In the genomic region with DNA sequence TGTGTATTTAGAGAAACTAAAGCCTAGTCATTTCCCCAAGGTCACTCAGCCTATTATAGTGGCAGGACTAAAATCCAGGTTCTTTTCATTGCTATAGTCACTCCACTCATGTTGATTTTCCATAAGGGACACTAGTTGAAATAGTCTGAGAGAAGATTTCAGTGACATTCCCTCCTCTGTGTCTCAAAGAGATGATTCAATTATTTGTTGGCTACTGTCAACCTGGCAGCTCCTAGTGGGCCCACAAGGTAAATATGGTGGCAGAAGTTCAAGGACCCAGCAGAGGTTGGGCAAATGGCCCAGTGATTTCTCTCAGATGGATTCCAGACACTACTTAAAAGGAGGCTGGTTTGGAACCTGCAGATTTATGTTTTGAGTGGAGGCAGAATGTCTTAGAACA, we compare ENCODE assay signal across 17 cellular contexts.
"Had no signal": no experiment of that assay in that cellular context is flagged by ENCODE, and none has a peak within 500 bp of the region (broad histone marks: within the 10 kb centered on the region; RNA-seq: fewer than 3 reads in every experiment).

No MANE protein-coding gene starts in this region.

- H3K27ac ChIP-seq: brain microvascular endothelial cell, foreskin keratinocyte, transverse colon, WERI-Rb-1 had no signal

- DNase-seq: activated CD4-positive, alpha-beta T cell treated with anti-CD3 and anti-CD28 coated beads for 36 hours; activated CD8-positive, alpha-beta memory T cell treated with anti-CD3 and anti-CD28 coated beads, Interleukin-2, amount 50 U/mL, for 4 hours; activated CD8-positive, alpha-beta T cell treated with anti-CD3 and anti-CD28 coated beads for 36 hours; activated naive CD4-positive, alpha-beta T cell; activated naive CD8-positive, alpha-beta T cell treated with anti-CD3 and anti-CD28 coated beads, Interleukin-2, amount 10 ng/mL, durations not matched to agents 7 days and 5 days; anterior cingulate cortex; brain microvascular endothelial cell; effector memory CD4-positive, alpha-beta T cell; foreskin keratinocyte; glutamatergic neuron; stimulated activated CD4-positive, alpha-beta T cell treated with anti-CD3 and anti-CD28 coated beads, Interleukin-2, amount 100 ng/mL, for 48 hours; T-cell; transverse colon; WERI-Rb-1 had no signal

- H3K4me3 ChIP-seq: transverse colon had no signal

- ATAC-seq: activated CD4-positive, alpha-beta T cell treated with anti-CD3 and anti-CD28 coated beads for 36 hours; activated CD8-positive, alpha-beta T cell treated with anti-CD3 and anti-CD28 coated beads for 36 hours; foreskin keratinocyte; natural killer cell treated with Interleukin-12 subunit alpha and Interleukin-12 subunit beta and Interleukin-15 and Interleukin-18, amount 100 ng/mL, for 72 hours; stimulated activated memory B cell treated with anti-CD40 and anti-IgM and Interleukin-4, amounts not matched to agents 10 μg/mL and 1 μg/mL and 100 μg/mL, for 72 hours; T-cell had no signal

- H3K9me3 Mint-ChIP-seq: activated CD8-positive, alpha-beta T cell treated with anti-CD3 and anti-CD28 coated beads for 36 hours; activated naive CD8-positive, alpha-beta T cell treated with anti-CD3 and anti-CD28 coated beads, Interleukin-2, amount 10 ng/mL, durations not matched to agents 7 days and 5 days; dendritic cell treated with granulocyte-macrophage colony-stimulating factor and Interleukin-4, amounts not matched to agents 40 ng/mL and 50 ng/mL, for 4 days; natural killer cell treated with Interleukin-12 subunit alpha and Interleukin-12 subunit beta and Interleukin-15 and Interleukin-18, amount 100 ng/mL, for 72 hours; stimulated activated memory B cell treated with anti-CD40 and anti-IgM and Interleukin-4, amounts not matched to agents 10 μg/mL and 1 μg/mL and 100 μg/mL, for 72 hours; T-cell had no signal

- H3K36me3 Mint-ChIP-seq: natural killer cell treated with Interleukin-12 subunit alpha and Interleukin-12 subunit beta and Interleukin-15 and Interleukin-18, amount 100 ng/mL, for 72 hours had no signal

- H3K27me3 Mint-ChIP-seq: activated CD4-positive, alpha-beta T cell treated with anti-CD3 and anti-CD28 coated beads for 36 hours; activated CD8-positive, alpha-beta T cell treated with anti-CD3 and anti-CD28 coated beads for 36 hours; activated naive CD8-positive, alpha-beta T cell treated with anti-CD3 and anti-CD28 coated beads, Interleukin-2, amount 10 ng/mL, durations not matched to agents 7 days and 5 days; dendritic cell treated with granulocyte-macrophage colony-stimulating factor and Interleukin-4, amounts not matched to agents 40 ng/mL and 50 ng/mL, for 4 days; natural killer cell treated with Interleukin-12 subunit alpha and Interleukin-12 subunit beta and Interleukin-15 and Interleukin-18, amount 100 ng/mL, for 72 hours; stimulated activated memory B cell treated with anti-CD40 and anti-IgM and Interleukin-4, amounts not matched to agents 10 μg/mL and 1 μg/mL and 100 μg/mL, for 72 hours; T-cell had no signal

- H3K27me3 ChIP-seq: brain microvascular endothelial cell, foreskin keratinocyte, transverse colon had no signal

- H3K4me3 Mint-ChIP-seq: activated CD4-positive, alpha-beta T cell treated with anti-CD3 and anti-CD28 coated beads for 36 hours; activated CD8-positive, alpha-beta T cell treated with anti-CD3 and anti-CD28 coated beads for 36 hours; activated naive CD8-positive, alpha-beta T cell treated with anti-CD3 and anti-CD28 coated beads, Interleukin-2, amount 10 ng/mL, durations not matched to agents 7 days and 5 days; dendritic cell treated with granulocyte-macrophage colony-stimulating factor and Interleukin-4, amounts not matched to agents 40 ng/mL and 50 ng/mL, for 4 days; natural killer cell treated with Interleukin-12 subunit alpha and Interleukin-12 subunit beta and Interleukin-15 and Interleukin-18, amount 100 ng/mL, for 72 hours; stimulated activated memory B cell treated with anti-CD40 and anti-IgM and Interleukin-4, amounts not matched to agents 10 μg/mL and 1 μg/mL and 100 μg/mL, for 72 hours; T-cell had no signal

- H3K9me3 ChIP-seq: transverse colon had no signal

- H3K36me3 ChIP-seq: transverse colon had no signal

- H3K4me1 Mint-ChIP-seq: activated CD4-positive, alpha-beta T cell treated with anti-CD3 and anti-CD28 coated beads for 36 hours; activated naive CD8-positive, alpha-beta T cell treated with anti-CD3 and anti-CD28 coated beads, Interleukin-2, amount 10 ng/mL, durations not matched to agents 7 days and 5 days; stimulated activated memory B cell treated with anti-CD40 and anti-IgM and Interleukin-4, amounts not matched to agents 10 μg/mL and 1 μg/mL and 100 μg/mL, for 72 hours; T-cell had no signal

- H3K27ac Mint-ChIP-seq: activated CD4-positive, alpha-beta T cell treated with anti-CD3 and anti-CD28 coated beads for 36 hours; activated CD8-positive, alpha-beta T cell treated with anti-CD3 and anti-CD28 coated beads for 36 hours; activated naive CD8-positive, alpha-beta T cell treated with anti-CD3 and anti-CD28 coated beads, Interleukin-2, amount 10 ng/mL, durations not matched to agents 7 days and 5 days; dendritic cell treated with granulocyte-macrophage colony-stimulating factor and Interleukin-4, amounts not matched to agents 40 ng/mL and 50 ng/mL, for 4 days; natural killer cell treated with Interleukin-12 subunit alpha and Interleukin-12 subunit beta and Interleukin-15 and Interleukin-18, amount 100 ng/mL, for 72 hours; stimulated activated memory B cell treated with anti-CD40 and anti-IgM and Interleukin-4, amounts not matched to agents 10 μg/mL and 1 μg/mL and 100 μg/mL, for 72 hours; T-cell had no signal
